21 cellular contexts compared by ENCODE assay signal in genomic region chr1:64378826-64379225, GRCh38.
A peak's percentile ranks its signal among the peaks of the same experiment; 100 is the strongest.
DNase-seq lines count a peak whose midpoint lies in the region; ATAC-seq and TF ChIP-seq lines count a peak whose summit lies in the region.
"Had no signal": no experiment of that assay in that cellular context is flagged by ENCODE, and none has a peak within 500 bp of the region (broad histone marks: within the 10 kb centered on the region; RNA-seq: fewer than 3 reads in every experiment).

No MANE protein-coding gene starts in this region.

- H3K4me3 ChIP-seq in H7 (ENCODE audit: insufficient read depth, low read depth, low read length) = no peak overlapping the region

- H3K4me1 Mint-ChIP-seq in Calu3 (ENCODE audit: low read depth, unreplicated experiment) = no peaks in the 10 kb centered on the region
- H3K4me1 Mint-ChIP-seq: activated naive CD8-positive, alpha-beta T cell treated with anti-CD3 and anti-CD28 coated beads, Interleukin-2, amount 50 U/mL, for 24 hours; immature natural killer cell; neural crest cell had no signal

- no TSS peak for BruUV-seq in Calu3 (replicated peaks; lab: Mats Ljungman, UMichigan)

- H3K27me3 Mint-ChIP-seq in Calu3 (ENCODE audit: unreplicated experiment) = peaks cover 11% of the 10 kb centered on the region

- H3K27ac Mint-ChIP-seq in Calu3 (ENCODE audit: unreplicated experiment) = no peak overlapping the region
- H3K27ac Mint-ChIP-seq: activated CD8-positive, alpha-beta T cell treated with anti-CD3 and anti-CD28 coated beads for 36 hours; activated naive CD8-positive, alpha-beta T cell treated with anti-CD3 and anti-CD28 coated beads, Interleukin-2, amount 50 U/mL, for 24 hours; activated T-helper 1 cell treated with anti-CD3 and anti-CD28 coated beads, Interleukin-12 subunit alpha, Interleukin-12 subunit beta, Interleukin-2, Interleukin-4 antibody, amounts not matched to agents 30 ng/mL and 10 ng/mL and 1 ng/mL, durations not matched to agents 14 hours and 24 hours and 36 hours; immature natural killer cell had no signal

- H3K27me3 ChIP-seq in H7 (ENCODE audit: control insufficient read depth, insufficient read depth, low read length) = no peaks in the 10 kb centered on the region; the same call in 1 of the 2 replicates

- intact Hi-C loops in Calu3 (cut with micrococcal nuclease; ENCODE audit: unreplicated experiment) = no loop called here

- no peaks in the 10 kb centered on the region for H3K36me3 ChIP-seq in H7 (replicated peaks; ENCODE audit: control insufficient read depth, insufficient read depth, low read length)

- no peak for ATAC-seq in HG03571 (IDR thresholded peaks at IDR 0.05; ENCODE audit: unreplicated experiment)
- no peak for ATAC-seq in GM19035 (IDR thresholded peaks at IDR 0.05; ENCODE audit: unreplicated experiment)
- ATAC-seq in HG02981 (IDR thresholded peaks at IDR 0.05; ENCODE audit: unreplicated experiment) = no peak
- ATAC-seq: activated CD8-positive, alpha-beta T cell treated with anti-CD3 and anti-CD28 coated beads for 36 hours; activated naive CD8-positive, alpha-beta T cell treated with anti-CD3 and anti-CD28 coated beads, Interleukin-2, amount 50 U/mL, for 24 hours; stimulated activated naive CD8-positive, alpha-beta T cell treated with anti-CD3 and anti-CD28 coated beads, Interleukin-15, Interleukin-2, amounts not matched to agents 100 U/mL and 50 U/mL, for 24 hours had no signal

- CTCF ChIA-PET in Calu3 (lab: Charles Lee) = no interaction called here

- H3K27ac ChIP-seq in 22Rv1 (no peak overlapping the region), VCaP (no peak overlapping the region)

- TF ChIP-seq CTCF in 22Rv1 (IDR thresholded peaks at IDR 0.05) (0 out of 2 replicates have a peak, but pooled peaks have one; percentile 10), VCaP (conservative IDR thresholded peaks at IDR 0.05) (peak; percentile 57; the same call in 1 of the 2 replicates), Calu3 (IDR thresholded peaks at IDR 0.05; ENCODE audit: unreplicated experiment) (no peak)

- H3K36me3 Mint-ChIP-seq in Calu3 (ENCODE audit: insufficient read depth, unreplicated experiment) = no peaks in the 10 kb centered on the region
- H3K36me3 Mint-ChIP-seq: immature natural killer cell had no signal

- no peaks in the 10 kb centered on the region for H3K9me3 Mint-ChIP-seq in Calu3 (ENCODE audit: low read depth, unreplicated experiment)
- H3K9me3 Mint-ChIP-seq: activated CD8-positive, alpha-beta T cell treated with anti-CD3 and anti-CD28 coated beads for 36 hours; activated T-helper 1 cell treated with anti-CD3 and anti-CD28 coated beads, Interleukin-12 subunit alpha, Interleukin-12 subunit beta, Interleukin-2, Interleukin-4 antibody, amounts not matched to agents 30 ng/mL and 10 ng/mL and 1 ng/mL, durations not matched to agents 14 hours and 24 hours and 36 hours had no signal

- DNase-seq in H7 = peak; percentile 16
- DNase-seq in iPS DF 19.7 (ENCODE audit: low read depth, low spot score) = peak; percentile 65
- DNase-seq in Calu3 = no peak
- DNase-seq: activated CD8-positive, alpha-beta T cell treated with anti-CD3 and anti-CD28 coated beads for 36 hours; activated naive CD8-positive, alpha-beta T cell treated with anti-CD3 and anti-CD28 coated beads, Interleukin-2, amount 50 U/mL, for 24 hours; Caco-2; caudate nucleus; effector memory CD4-positive, alpha-beta T cell; foreskin fibroblast; GDM1; immature natural killer cell; NCI-H1694 treated with DMSO at 0.1 percent for 48 hours; NCI-H510A; stimulated activated naive CD8-positive, alpha-beta T cell treated with anti-CD3 and anti-CD28 coated beads, Interleukin-15, Interleukin-2, amounts not matched to agents 100 U/mL and 50 U/mL, for 24 hours had no signal

- no peak overlapping the region for H3K4me3 Mint-ChIP-seq in Calu3 (ENCODE audit: low read depth, unreplicated experiment)
- H3K4me3 Mint-ChIP-seq: activated CD8-positive, alpha-beta T cell treated with anti-CD3 and anti-CD28 coated beads for 36 hours; activated naive CD8-positive, alpha-beta T cell treated with anti-CD3 and anti-CD28 coated beads, Interleukin-2, amount 50 U/mL, for 24 hours; activated T-helper 1 cell treated with anti-CD3 and anti-CD28 coated beads, Interleukin-12 subunit alpha, Interleukin-12 subunit beta, Interleukin-2, Interleukin-4 antibody, amounts not matched to agents 30 ng/mL and 10 ng/mL and 1 ng/mL, durations not matched to agents 14 hours and 24 hours and 36 hours; immature natural killer cell; neural crest cell had no signal
